Comparison of ENCODE assay signal across 1 cellular context in the genomic region with DNA sequence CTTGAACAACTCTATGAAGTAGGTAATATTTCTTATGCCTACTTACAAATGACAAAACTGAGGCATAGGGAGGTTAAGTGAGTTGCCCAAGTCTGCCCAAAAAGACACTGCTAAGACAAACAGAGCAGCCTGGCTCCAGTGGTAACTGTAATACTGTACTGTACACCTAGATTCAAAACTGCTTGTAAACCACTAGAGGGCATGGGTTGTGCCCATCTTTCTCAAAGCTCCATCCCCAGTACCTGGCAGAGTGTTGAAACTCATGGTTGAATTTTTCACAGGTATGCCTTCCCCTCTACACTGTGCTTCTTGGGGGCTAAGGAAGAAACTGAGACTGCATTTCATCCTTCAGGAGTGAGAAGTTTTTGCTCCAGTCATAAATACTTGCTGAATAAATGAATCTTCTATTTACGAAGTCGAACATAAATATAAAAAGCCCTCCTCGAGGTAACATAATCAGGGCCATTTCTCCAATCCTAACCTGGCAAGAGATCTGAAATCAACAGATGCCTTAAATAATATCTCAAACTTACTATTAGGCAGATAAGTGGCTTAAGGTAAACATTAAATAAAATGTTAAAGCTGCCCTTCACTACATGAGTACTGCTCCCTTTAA.
TF ChIP-seq lines count a peak whose summit lies in the region.

No MANE protein-coding gene starts in this region.

TF ChIP-seq in GM12878, 131 proteins besides CTCF, POLR2A, EP300 and RAD21:
- TF ChIP-seq SMC3 (IDR thresholded peaks at IDR 0.05; ENCODE audit: borderline replicate concordance, low read length) = peak; percentile 55; the same call in 1 of the 2 replicates
- TF ChIP-seq SUZ12 (IDR thresholded peaks at IDR 0.05; ENCODE audit: unreplicated experiment) = no peak
TF ChIP-seq in GM12878: peak in this region for 1.
